26 cellular contexts compared by ENCODE assay signal in the genomic region with DNA sequence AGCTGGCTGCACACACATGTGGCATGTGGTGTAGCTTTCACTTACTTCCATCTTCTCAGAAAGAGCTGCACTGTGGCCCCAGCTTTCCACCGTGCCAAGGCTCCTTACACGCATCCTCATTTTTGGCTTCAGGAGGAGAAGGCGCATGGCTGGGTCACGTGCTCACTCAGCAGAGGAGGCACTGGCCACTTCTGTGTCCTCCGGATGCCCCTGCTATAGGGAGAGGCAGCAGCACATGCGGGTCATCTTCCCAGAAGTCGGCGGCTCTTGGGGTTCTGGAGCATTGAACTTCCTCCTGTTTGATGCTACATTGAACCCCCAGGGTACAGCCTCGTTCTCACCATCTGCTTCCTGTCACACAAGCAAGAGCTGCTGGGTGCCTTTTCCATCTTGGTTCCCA.
"Had no signal": no experiment of that assay in that cellular context is flagged by ENCODE, and none has a peak within 500 bp of the region (broad histone marks: within the 10 kb centered on the region; RNA-seq: fewer than 3 reads in every experiment).

No MANE protein-coding gene starts in this region.

- H3K36me3 Mint-ChIP-seq: activated CD8-positive, alpha-beta memory T cell treated with anti-CD3 and anti-CD28 coated beads, Interleukin-2, amount 10 ng/mL, durations not matched to agents 7 days and 5 days; WTC11 had no signal

- H3K9me3 ChIP-seq: breast epithelium, SJSA1 had no signal

- ATAC-seq: activated CD8-positive, alpha-beta memory T cell treated with anti-CD3 and anti-CD28 coated beads, Interleukin-2, amount 10 ng/mL, durations not matched to agents 7 days and 5 days; PC-3; SK-N-SH treated with all-trans-retinoic acid at 6 μM for 48 hours; WTC11 had no signal

- H3K36me3 ChIP-seq: breast epithelium, SJSA1 had no signal

- DNase-seq: activated CD4-positive, alpha-beta T cell treated with anti-CD3 and anti-CD28 coated beads, Interleukin-2, amount 10 ng/mL, durations not matched to agents 24 days and 14 days; activated CD4-positive, alpha-beta T cell treated with anti-CD3 and anti-CD28 coated beads, Interleukin-2, amount 50 U/mL, for 48 hours; activated CD4-positive, CD25-positive, alpha-beta regulatory T cell treated with anti-CD3 and anti-CD28 coated beads, Interleukin-2, amount 50 U/mL, for 72 hours; activated CD8-positive, alpha-beta memory T cell treated with anti-CD3 and anti-CD28 coated beads, Interleukin-2, amount 10 ng/mL, durations not matched to agents 7 days and 5 days; activated effector memory CD4-positive, alpha-beta T cell treated with Interleukin-2 at 50 U/mL for 16 hours; activated naive CD4-positive, alpha-beta T cell; activated T-cell treated with anti-CD3 and anti-CD28 coated beads, Interleukin-2, amount 50 U/mL, for 24 hours; aorta; caudate nucleus; KG1; NCI-H1092 treated with DMSO at 0.1 percent for 48 hours; NCI-H1417 treated with DMSO at 0.1 percent for 48 hours; NCI-H1694 treated with DMSO at 0.1 percent for 48 hours; NCI-H2029 treated with DMSO at 0.1 percent for 48 hours; NCI-H345; NCI-H510A treated with DMSO at 0.1 percent for 48 hours; PC-3; SHP77 had no signal

- H3K4me1 ChIP-seq: breast epithelium had no signal

- H3K4me3 ChIP-seq: breast epithelium, SJSA1 had no signal

- H3K27me3 ChIP-seq: SJSA1 had no signal

- FAIRE-seq: RCC 7860 had no signal

- H3K4me1 Mint-ChIP-seq: activated CD4-positive, alpha-beta T cell treated with anti-CD3 and anti-CD28 coated beads, Interleukin-2, amount 10 ng/mL, durations not matched to agents 24 days and 14 days; activated CD8-positive, alpha-beta memory T cell treated with anti-CD3 and anti-CD28 coated beads, Interleukin-2, amount 10 ng/mL, durations not matched to agents 7 days and 5 days; activated naive CD4-positive, alpha-beta T cell treated with anti-CD3 and anti-CD28 coated beads, Interleukin-2, amount 50 U/mL, for 24 hours had no signal

- H3K27ac ChIP-seq: breast epithelium, SJSA1 had no signal

- H3K27ac Mint-ChIP-seq: activated CD4-positive, alpha-beta T cell treated with anti-CD3 and anti-CD28 coated beads, Interleukin-2, amount 10 ng/mL, durations not matched to agents 24 days and 14 days; activated CD8-positive, alpha-beta memory T cell treated with anti-CD3 and anti-CD28 coated beads, Interleukin-2, amount 10 ng/mL, durations not matched to agents 7 days and 5 days; activated naive CD4-positive, alpha-beta T cell treated with anti-CD3 and anti-CD28 coated beads, Interleukin-2, amount 50 U/mL, for 24 hours; activated T-cell treated with anti-CD3 and anti-CD28 coated beads, Interleukin-2, amount 50 U/mL, for 24 hours; activated T-helper 1 cell treated with anti-CD3 and anti-CD28 coated beads, Interleukin-12 subunit alpha, Interleukin-12 subunit beta, Interleukin-2, Interleukin-4 antibody, amounts not matched to agents 30 ng/mL and 10 ng/mL and 1 ng/mL, durations not matched to agents 14 hours and 24 hours and 36 hours; T-helper 1 cell treated with Interleukin-12 subunit alpha and Interleukin-12 subunit beta and Interleukin-4 antibody, amounts not matched to agents 30 μg/mL and 1 μg/mL, for 36 hours; WTC11 had no signal

- H3K9me3 Mint-ChIP-seq: activated CD4-positive, alpha-beta T cell treated with anti-CD3 and anti-CD28 coated beads, Interleukin-2, amount 10 ng/mL, durations not matched to agents 24 days and 14 days; activated T-helper 1 cell treated with anti-CD3 and anti-CD28 coated beads, Interleukin-12 subunit alpha, Interleukin-12 subunit beta, Interleukin-2, Interleukin-4 antibody, amounts not matched to agents 30 ng/mL and 10 ng/mL and 1 ng/mL, durations not matched to agents 14 hours and 24 hours and 36 hours; T-helper 1 cell treated with Interleukin-12 subunit alpha and Interleukin-12 subunit beta and Interleukin-4 antibody, amounts not matched to agents 30 μg/mL and 1 μg/mL, for 36 hours had no signal

- H3K4me3 Mint-ChIP-seq: activated CD4-positive, alpha-beta T cell treated with anti-CD3 and anti-CD28 coated beads, Interleukin-2, amount 10 ng/mL, durations not matched to agents 24 days and 14 days; activated CD8-positive, alpha-beta memory T cell treated with anti-CD3 and anti-CD28 coated beads, Interleukin-2, amount 10 ng/mL, durations not matched to agents 7 days and 5 days; activated naive CD4-positive, alpha-beta T cell treated with anti-CD3 and anti-CD28 coated beads, Interleukin-2, amount 50 U/mL, for 24 hours; activated T-cell treated with anti-CD3 and anti-CD28 coated beads, Interleukin-2, amount 50 U/mL, for 24 hours; activated T-helper 1 cell treated with anti-CD3 and anti-CD28 coated beads, Interleukin-12 subunit alpha, Interleukin-12 subunit beta, Interleukin-2, Interleukin-4 antibody, amounts not matched to agents 30 ng/mL and 10 ng/mL and 1 ng/mL, durations not matched to agents 14 hours and 24 hours and 36 hours; T-helper 1 cell treated with Interleukin-12 subunit alpha and Interleukin-12 subunit beta and Interleukin-4 antibody, amounts not matched to agents 30 μg/mL and 1 μg/mL, for 36 hours; WTC11 had no signal
